ENCODE assay signal across 8 cellular contexts in genomic region chrX:51641421-51642021, GRCh38. TPM values are rescaled to one million over a fixed set of nuclear protein-coding genes. Genes with fewer than 3 reads are reported as not detected.
DNase-seq lines count a peak whose midpoint lies in the region; ATAC-seq and TF ChIP-seq lines count a peak whose summit lies in the region.
"Had no signal": no experiment of that assay in that cellular context is flagged by ENCODE, and none has a peak within 500 bp of the region (broad histone marks: within the 10 kb centered on the region; RNA-seq: fewer than 3 reads in every experiment).

No MANE protein-coding gene starts in this region.

- no peak overlapping the region for H3K27ac ChIP-seq in DND-41 (ENCODE audit: low read length)
- H3K27ac ChIP-seq: parathyroid adenoma had no signal

- peak; percentile 4 for DNase-seq in DND-41
- DNase-seq in SHP77 treated with DMSO at 0.1 percent for 48 hours (lab: John Stamatoyannopoulos, UW): peak; percentile 2
- peak; percentile 10 for DNase-seq in glomerular endothelial cell (ENCODE audit: extremely low read depth, low read depth, low spot score)
- peak; percentile 15 for DNase-seq in stromal cell of bone marrow (ENCODE audit: low read depth)

- H3K9ac ChIP-seq in DND-41 (ENCODE audit: low read depth, low read length): no peak overlapping the region
- H3K9ac ChIP-seq: parathyroid adenoma had no signal

- H3K9me3 ChIP-seq in DND-41 (ENCODE audit: insufficient read depth, low read length, severe bottlenecking): no peaks in the 10 kb centered on the region

- TF ChIP-seq CTCF in DND-41 (IDR thresholded peaks at IDR 0.05; ENCODE audit: borderline replicate concordance, extremely low read depth, low read length, poor library complexity, severe bottlenecking): peak; percentile 44

- no peak overlapping the region for H2AFZ ChIP-seq in DND-41 (ENCODE audit: low read depth, low read length)
- H2AFZ ChIP-seq: parathyroid adenoma had no signal

- H3K36me3 ChIP-seq in DND-41 (ENCODE audit: insufficient read depth, low read length): no peaks in the 10 kb centered on the region

- H3K79me2 ChIP-seq in DND-41 (ENCODE audit: insufficient read depth, low read length): no peaks in the 10 kb centered on the region
- H3K79me2 ChIP-seq: parathyroid adenoma had no signal

- no peaks in the 10 kb centered on the region for H3K27me3 ChIP-seq in DND-41 (ENCODE audit: insufficient read depth, low read length, poor library complexity)

- no peak overlapping the region for H3K4me3 ChIP-seq in DND-41 (ENCODE audit: low read depth in 1 of 2, low read length in 2 of 2)

- no peaks in the 10 kb centered on the region for H4K20me1 ChIP-seq in DND-41 (ENCODE audit: insufficient read depth, low read length)

- no peak overlapping the region for H3K4me2 ChIP-seq in DND-41 (ENCODE audit: insufficient read depth, low read length)

- no peak for ATAC-seq in DND-41 (ENCODE audit: insufficient read depth, low read depth)
- peak; percentile 56 for ATAC-seq in HG03354 (IDR thresholded peaks at IDR 0.05; ENCODE audit: poor library complexity, severe bottlenecking, unreplicated experiment)
- ATAC-seq in GM21528 (IDR thresholded peaks at IDR 0.05; ENCODE audit: low FRiP score, unreplicated experiment): no peak
- no peak for ATAC-seq in GM21529 (IDR thresholded peaks at IDR 0.05; ENCODE audit: unreplicated experiment)

- H3K4me1 ChIP-seq in DND-41 (ENCODE audit: insufficient read depth, low read length): no peaks in the 10 kb centered on the region
- H3K4me1 ChIP-seq: parathyroid adenoma had no signal

RNA-seq across cellular contexts. Expression of gene CENPVL3, which starts 22.8 kb away (rescaled TPM):
- not detected in 2 replicates for total RNA-seq in glomerular endothelial cell

RNA-seq across cellular contexts. Expression of gene CENPVL2, which starts 41.1 kb away (rescaled TPM):
- not detected in 2 replicates for total RNA-seq in glomerular endothelial cell
